In the genomic region with DNA sequence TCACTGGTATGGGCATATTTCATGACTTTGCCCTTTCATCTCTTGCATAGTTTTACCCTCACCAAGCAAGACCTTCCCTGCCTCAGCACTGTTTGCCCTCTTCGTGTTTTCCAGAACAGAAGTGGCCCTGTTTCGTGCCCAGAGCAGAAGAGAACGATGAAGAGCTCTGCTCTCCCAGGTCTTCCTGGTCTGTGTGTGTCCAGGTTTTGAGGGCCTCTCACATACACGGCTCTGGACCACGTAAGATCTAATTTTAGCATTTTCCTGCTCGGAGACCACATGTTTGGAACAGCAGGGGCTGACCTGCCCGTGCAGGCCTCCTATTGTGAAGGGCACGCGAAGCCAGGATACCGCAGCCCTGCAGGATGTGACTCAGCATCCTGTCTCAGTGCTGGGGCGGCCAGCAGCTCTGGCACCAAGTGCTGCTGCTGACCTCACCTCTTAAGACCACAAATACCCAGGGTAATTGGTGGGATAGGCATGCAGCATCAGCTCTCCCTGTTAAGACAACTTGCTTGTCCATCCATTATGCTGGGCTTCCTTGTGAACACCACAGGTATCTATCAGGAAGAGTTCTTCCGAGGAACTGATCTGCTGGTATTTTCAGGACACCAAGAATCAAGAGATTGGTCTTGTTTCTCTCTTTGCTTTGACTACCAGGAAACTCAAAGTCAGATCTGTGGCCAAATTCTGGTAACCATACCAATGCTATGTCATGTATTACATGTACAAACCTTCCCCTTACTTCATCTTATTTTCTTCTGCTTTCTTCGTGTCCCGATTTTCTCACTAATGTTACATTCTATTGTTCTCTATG, we compare ENCODE assay signal across 8 cellular contexts. TPM values are rescaled to one million over a fixed set of nuclear protein-coding genes. Genes with fewer than 3 reads are reported as not detected.
DNase-seq lines count a peak whose midpoint lies in the region; ATAC-seq and TF ChIP-seq lines count a peak whose summit lies in the region.

No MANE protein-coding gene starts in this region.

- H3K27me3 Mint-ChIP-seq in osteocyte (ENCODE audit: unreplicated experiment): no peaks in the 10 kb centered on the region

- ATAC-seq in GM19023 (IDR thresholded peaks at IDR 0.05; ENCODE audit: unreplicated experiment) (peak; percentile 95), HG03159 (IDR thresholded peaks at IDR 0.05; ENCODE audit: unreplicated experiment) (peak; percentile 94), PC-3 (peak; percentile 97), upper lobe of left lung (ENCODE audit: low FRiP score in 2 of 2) (peak; percentile 93 to 94)

- peak overlapping the region; percentile 31; the same call in 1 of the 2 replicates for H2AFZ ChIP-seq in PC-3 (ENCODE audit: low read length)

- H3K9ac ChIP-seq in PC-3 (ENCODE audit: low read length): peak overlapping the region; percentile 62

- TF ChIP-seq POLR2A in upper lobe of left lung (IDR thresholded peaks at IDR 0.05): peak in 3 of 4 donors; percentile 20 to 63 (median 25)

- CTCF ChIA-PET in PC-3 (lab: Charles Lee): interaction anchor here (0.8 kb wide), 1 partner anchor 174 kb away, joined by 3 read pairs; no protein-coding TSS in a partner anchor

- H3K4me2 ChIP-seq in PC-3 (ENCODE audit: low read length): peak overlapping the region; percentile 60

- H3K79me2 ChIP-seq in PC-3 (ENCODE audit: low read length): peaks cover 53% of the 10 kb centered on the region

- H3K9me3 ChIP-seq in PC-3 (ENCODE audit: low read length) (no peaks in the 10 kb centered on the region), upper lobe of left lung (no peaks in the 10 kb centered on the region)

- peaks cover 90% of the 10 kb centered on the region for H3K4me1 Mint-ChIP-seq in osteocyte (ENCODE audit: unreplicated experiment)

- H3K27ac ChIP-seq in PC-3 (ENCODE audit: low read length) (peak overlapping the region; percentile 92), upper lobe of left lung (peak overlapping the region; percentile 93 to 95 (median 94))

- intact Hi-C loops in PC-3 (cut with micrococcal nuclease): loop anchor here (2.0 to 5.0 kb wide), 2 partner anchors 16 to 254 kb away; partner anchors contain the start of gene ALKBH2

- H3K36me3 ChIP-seq in PC-3 (ENCODE audit: low read depth, low read length) (peaks cover 32% of the 10 kb centered on the region), upper lobe of left lung (peaks cover 0 to 13% (median 7%) of the 10 kb centered on the region in 4 donors)

- POLR2A ChIA-PET in PC-3 (lab: Charles Lee; ENCODE audit: unreplicated experiment): interaction anchor here (0.6 kb wide), 1 partner anchor 159 kb away, joined by 3 read pairs; no protein-coding TSS in a partner anchor

- 11 to 33% methylated on average over 9 to 14 of the region's 14 CpGs for WGBS in upper lobe of left lung, 2 donors

- H3K9me3 Mint-ChIP-seq in osteocyte (ENCODE audit: unreplicated experiment): no peaks in the 10 kb centered on the region

- no peaks in the 10 kb centered on the region for H3K9me2 ChIP-seq in PC-3 (replicated peaks; ENCODE audit: low read length)

- peak; percentile 71 to 100 (median 88) for TF ChIP-seq EP300 in upper lobe of left lung (IDR thresholded peaks at IDR 0.05)

- H4K20me1 ChIP-seq in PC-3 (ENCODE audit: low read length): no peaks in the 10 kb centered on the region

- peaks cover 22% of the 10 kb centered on the region for H3K36me3 Mint-ChIP-seq in osteocyte (ENCODE audit: unreplicated experiment)

- H3K27me3 ChIP-seq in PC-3 (ENCODE audit: low read length): no peaks in the 10 kb centered on the region
- no peaks in the 10 kb centered on the region for H3K27me3 ChIP-seq in upper lobe of left lung

- TF ChIP-seq CTCF in PC-3 (conservative IDR thresholded peaks at IDR 0.05; ENCODE audit: low read depth, low read length) (no peak), fibroblast of pulmonary artery (IDR thresholded peaks at IDR 0.05; ENCODE audit: low read length, missing control alignments) (no peak), osteocyte (IDR thresholded peaks at IDR 0.05) (no peak), upper lobe of left lung (IDR thresholded peaks at IDR 0.05) (no peak)

- peak overlapping the region; percentile 100 for H3K27ac Mint-ChIP-seq in osteocyte (ENCODE audit: unreplicated experiment)

- peak overlapping the region; percentile 23; the same call in 1 of the 2 replicates for H3K4me3 ChIP-seq in PC-3 (ENCODE audit: low read length)
- H3K4me3 ChIP-seq in fibroblast of pulmonary artery (replicated peaks; ENCODE audit: low read depth, low read length): no peak overlapping the region
- H3K4me3 ChIP-seq in upper lobe of left lung: no peak overlapping the region

- no TSS peak for BruUV-seq in PC-3 (replicated peaks; lab: Mats Ljungman, UMichigan)

- H3K4me1 ChIP-seq in PC-3 (ENCODE audit: insufficient read depth, low read length) (peaks cover 36% of the 10 kb centered on the region), upper lobe of left lung (peaks cover 76 to 89% (median 83%) of the 10 kb centered on the region in 4 donors)

- H3F3A ChIP-seq in PC-3 (ENCODE audit: low read length, unreplicated experiment): peaks cover 4% of the 10 kb centered on the region

- DNase-seq in AG08396 (ENCODE audit: low spot score): peak; percentile 92
- peak; percentile 99 for DNase-seq in PC-3
- peak; percentile 38 to 41 for DNase-seq in activated T-helper 1 cell treated with anti-CD3 and anti-CD28 coated beads, Interleukin-2, amount 50 U/mL, for 16 hours (ENCODE audit: low read depth in 1 of 2, low spot score in 1 of 2)
- DNase-seq in fibroblast of pulmonary artery (ENCODE audit: low read depth): peak; percentile 100
- peak; percentile 96 for DNase-seq in osteocyte (ENCODE audit: extremely low spot score, unreplicated experiment)
- peak; percentile 55 to 97 for DNase-seq in upper lobe of left lung

- peak overlapping the region; percentile 55 for H3K4me3 Mint-ChIP-seq in osteocyte (ENCODE audit: unreplicated experiment)

RNA-seq across cellular contexts. Expression of gene SSH1, which starts 19.0 kb away (rescaled TPM):
- total RNA-seq in PC-3 (2014; rRNA removed) (17.2 and 24.2 TPM in 2 replicates), osteocyte (96.9 and 109 TPM in 2 replicates), upper lobe of left lung (10 to 100 TPM; 23.9 to 66.0 (median 43.8) TPM)

RNA-seq across cellular contexts. Expression of gene DAO, which starts 41.5 kb away (rescaled TPM):
- total RNA-seq in PC-3 (2014; rRNA removed) (not detected in 2 replicates), osteocyte (not detected in 2 replicates), upper lobe of left lung (not detected)

Comparison
In these comparisons a context has a peak if more than half of its experiments do, and no peak if none do; other contexts are left out.
1. DNase-seq: peak in every context shown above with its lines; median percentile 100 in fibroblast of pulmonary artery; 99 in PC-3; 96 in osteocyte; 92 in AG08396; 76 in upper lobe of left lung; 40 in activated T-helper 1 cell treated with anti-CD3 and anti-CD28 coated beads, Interleukin-2, amount 50 U/mL, for 16 hours.